In genomic region chr16:81720973-81721907, GRCh38 we compare ENCODE assay signal across 17 cellular contexts. TPM values are rescaled to one million over a fixed set of nuclear protein-coding genes. Genes with fewer than 3 reads are reported as not detected.
A peak's percentile ranks its signal among the peaks of the same experiment; 100 is the strongest.
DNase-seq lines count a peak whose midpoint lies in the region; ATAC-seq and TF ChIP-seq lines count a peak whose summit lies in the region.
"Had no signal": no experiment of that assay in that cellular context is flagged by ENCODE, and none has a peak within 500 bp of the region (broad histone marks: within the 10 kb centered on the region; RNA-seq: fewer than 3 reads in every experiment).

No MANE protein-coding gene starts in this region.

- peak overlapping the region; percentile 77 for H3K27ac ChIP-seq in RWPE2 (ENCODE audit: poor library complexity, severe bottlenecking)
- peak overlapping the region; percentile 65 for H3K27ac ChIP-seq in vagina
- H3K27ac ChIP-seq: coronary artery, epithelial cell of prostate, heart right ventricle had no signal

- no peak for TF ChIP-seq POLR2A in vagina (IDR thresholded peaks at IDR 0.05)

- no peak overlapping the region for H3K4me3 Mint-ChIP-seq in activated T-cell treated with anti-CD3 and anti-CD28 coated beads, Interleukin-2, amount 50 U/mL, for 72 hours
- H3K4me3 Mint-ChIP-seq: stimulated activated naive CD8-positive, alpha-beta T cell treated with anti-CD3 and anti-CD28 coated beads, Interleukin-15, Interleukin-2, amounts not matched to agents 100 ng/mL and 50 ng/mL, for 24 hours; T-helper 1 cell treated with Interleukin-12 subunit alpha and Interleukin-12 subunit beta and Interleukin-4 antibody, amounts not matched to agents 30 μg/mL and 1 μg/mL, for 36 hours had no signal

- peaks cover 9 to 12% of the 10 kb centered on the region in 2 donors for H3K36me3 Mint-ChIP-seq in activated T-cell treated with anti-CD3 and anti-CD28 coated beads, Interleukin-2, amount 50 U/mL, for 72 hours (ENCODE audit: insufficient read depth in 2 of 2)

- intact Hi-C loops in vagina (cut with DNase I), result loop anchor here (5.0 to 10.0 kb wide), 2 partner anchors 96 to 314 kb away; no protein-coding TSS in a partner anchor

- H3K9me3 ChIP-seq in RWPE2 (ENCODE audit: severe bottlenecking) (no peaks in the 10 kb centered on the region), vagina (no peaks in the 10 kb centered on the region)
- H3K9me3 ChIP-seq: Caco-2 had no signal

- H3K27me3 Mint-ChIP-seq in activated T-cell treated with anti-CD3 and anti-CD28 coated beads, Interleukin-2, amount 50 U/mL, for 72 hours (ENCODE audit: low read depth), result no peaks in the 10 kb centered on the region
- H3K27me3 Mint-ChIP-seq: stimulated activated naive CD8-positive, alpha-beta T cell treated with anti-CD3 and anti-CD28 coated beads, Interleukin-15, Interleukin-2, amounts not matched to agents 100 ng/mL and 50 ng/mL, for 24 hours had no signal

- peak overlapping the region; percentile 35 for H3K27ac Mint-ChIP-seq in activated T-cell treated with anti-CD3 and anti-CD28 coated beads, Interleukin-2, amount 50 U/mL, for 72 hours
- H3K27ac Mint-ChIP-seq: stimulated activated naive CD8-positive, alpha-beta T cell treated with anti-CD3 and anti-CD28 coated beads, Interleukin-15, Interleukin-2, amounts not matched to agents 100 ng/mL and 50 ng/mL, for 24 hours; T-helper 1 cell treated with Interleukin-12 subunit alpha and Interleukin-12 subunit beta and Interleukin-4 antibody, amounts not matched to agents 30 μg/mL and 1 μg/mL, for 36 hours had no signal

- no peak for ATAC-seq in activated T-cell treated with anti-CD3 and anti-CD28 coated beads, Interleukin-2, amount 50 U/mL, for 72 hours (replicated peaks in 1 of 2)
- ATAC-seq in RWPE2 (ENCODE audit: low read depth) (no peak), esophagus mucosa (no peak)
- ATAC-seq: activated CD4-positive, CD25-positive, alpha-beta regulatory T cell treated with anti-CD3 and anti-CD28 coated beads, Interleukin-2, amount 50 U/mL, for 24 hours; heart right ventricle; Panc1 had no signal

- H3K36me3 ChIP-seq in RWPE2 (ENCODE audit: low read depth), result no peaks in the 10 kb centered on the region
- no peaks in the 10 kb centered on the region for H3K36me3 ChIP-seq in vagina
- H3K36me3 ChIP-seq: heart right ventricle had no signal

- H3K27me3 ChIP-seq in RWPE2 (ENCODE audit: insufficient read depth, poor library complexity, severe bottlenecking) (no peaks in the 10 kb centered on the region), vagina (no peaks in the 10 kb centered on the region)

- peaks cover 30% of the 10 kb centered on the region for H3K4me1 Mint-ChIP-seq in activated T-cell treated with anti-CD3 and anti-CD28 coated beads, Interleukin-2, amount 50 U/mL, for 72 hours (ENCODE audit: low read depth)

- H3K9me3 Mint-ChIP-seq in activated T-cell treated with anti-CD3 and anti-CD28 coated beads, Interleukin-2, amount 50 U/mL, for 72 hours, result peaks cover 7 to 9% of the 10 kb centered on the region in 2 donors

- no peak for DNase-seq in activated T-cell treated with anti-CD3 and anti-CD28 coated beads, Interleukin-2, amount 50 U/mL, for 72 hours
- no peak for DNase-seq in activated T-cell treated with anti-CD3 and anti-CD28 coated beads, Interleukin-2, amount 50 U/mL, for 48 hours
- DNase-seq in RWPE2 (ENCODE audit: low spot score) (no peak), fibroblast of villous mesenchyme (ENCODE audit: low read depth) (peak; percentile 91), vagina (ENCODE audit: extremely low spot score in 2 of 2) (no peak), NCI-H1048 (lab: John Stamatoyannopoulos, UW) (no peak), LoVo (ENCODE audit: low spot score) (no peak)
- DNase-seq: Caco-2, heart right ventricle, NCI-H1694 treated with DMSO at 0.1 percent for 48 hours had no signal

- H3K4me1 ChIP-seq in RWPE2 (ENCODE audit: insufficient read depth, poor library complexity, severe bottlenecking), result peaks cover 12% of the 10 kb centered on the region
- peaks cover 28% of the 10 kb centered on the region for H3K4me1 ChIP-seq in vagina

- no peak overlapping the region for H3K4me3 ChIP-seq in RWPE2 (ENCODE audit: severe bottlenecking)
- H3K4me3 ChIP-seq in fibroblast of villous mesenchyme (ENCODE audit: low read depth, low read length), result no peak overlapping the region
- no peak overlapping the region for H3K4me3 ChIP-seq in vagina
- H3K4me3 ChIP-seq: coronary artery, heart right ventricle had no signal

- TF ChIP-seq CTCF in RWPE2 (IDR thresholded peaks at IDR 0.05; ENCODE audit: poor library complexity, severe bottlenecking) (no peak), fibroblast of villous mesenchyme (IDR thresholded peaks at IDR 0.05; ENCODE audit: insufficient read depth, low read depth, low read length) (no peak), vagina (IDR thresholded peaks at IDR 0.05) (peak in 1 of 3 experiments; percentile 16)

RNA-seq across cellular contexts. Expression of gene PLCG2, which starts 57.9 kb away (rescaled TPM):
- 10 to 100 TPM in 1 of 2 donors, 1 to 10 TPM in 1; 8.0 to 25.6 TPM for total RNA-seq in activated T-cell treated with anti-CD3 and anti-CD28 coated beads, Interleukin-2, amount 50 U/mL, for 72 hours
- total RNA-seq in fibroblast of villous mesenchyme (0.43 and 0.64 TPM in 2 replicates), vagina (14.2 TPM), esophagus mucosa (8.6 TPM)
